ENCODE assay signal across 9 cellular contexts in the genomic region with DNA sequence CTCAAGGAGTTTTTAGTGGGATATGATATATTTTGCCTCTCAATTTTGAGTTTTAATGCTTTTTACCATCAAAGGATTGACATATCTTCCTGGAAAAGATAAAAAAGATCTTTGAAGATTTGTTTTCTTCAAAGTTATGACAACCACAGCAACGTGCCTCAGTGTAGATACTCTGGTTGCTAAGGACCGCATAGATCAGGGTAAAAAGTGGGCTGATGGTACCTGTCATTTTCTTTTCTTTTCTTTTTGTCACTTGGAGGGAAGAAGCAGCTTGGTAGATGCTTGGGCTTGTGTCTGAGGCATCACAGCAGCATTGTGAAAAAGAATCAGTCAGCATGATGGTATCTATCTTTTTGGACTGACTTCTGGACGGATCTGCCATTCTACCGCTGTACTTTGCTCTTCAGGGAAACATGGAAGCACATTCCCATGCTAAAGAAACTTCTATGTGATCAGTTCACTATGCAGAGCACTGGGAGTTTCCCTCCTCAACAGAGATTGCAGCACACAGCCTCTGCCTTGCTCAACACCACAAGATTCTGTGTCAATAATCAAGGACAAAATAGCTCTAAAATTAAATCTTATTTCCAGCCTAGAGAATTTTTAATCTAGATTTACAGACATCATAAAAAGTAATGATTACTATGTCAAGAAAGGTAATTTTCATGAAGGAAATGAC. TPM values are rescaled to one million over a fixed set of nuclear protein-coding genes. Genes with fewer than 3 reads are reported as not detected.
DNase-seq lines count a peak whose midpoint lies in the region; ATAC-seq and FAIRE-seq lines count a peak whose summit lies in the region.
"Had no signal": no experiment of that assay in that cellular context is flagged by ENCODE, and none has a peak within 500 bp of the region (broad histone marks: within the 10 kb centered on the region; RNA-seq: fewer than 3 reads in every experiment).

No MANE protein-coding gene starts in this region.

- H3K9me3 Mint-ChIP-seq in activated naive CD4-positive, alpha-beta T cell treated with anti-CD3 and anti-CD28 coated beads for 36 hours = no peaks in the 10 kb centered on the region
- H3K9me3 Mint-ChIP-seq in activated naive CD4-positive, alpha-beta T cell treated with anti-CD3 and anti-CD28 coated beads, Interleukin-2, amount 10 ng/mL, durations not matched to agents 7 days and 5 days = peaks cover 2% of the 10 kb centered on the region

- peaks cover 37% of the 10 kb centered on the region for H3K4me1 Mint-ChIP-seq in activated naive CD4-positive, alpha-beta T cell treated with anti-CD3 and anti-CD28 coated beads for 36 hours (ENCODE audit: low read depth)
- H3K4me1 Mint-ChIP-seq in activated naive CD4-positive, alpha-beta T cell treated with anti-CD3 and anti-CD28 coated beads, Interleukin-2, amount 10 ng/mL, durations not matched to agents 7 days and 5 days = peaks cover 42% of the 10 kb centered on the region

- no peak for FAIRE-seq in frontal cortex (lab: Jason Lieb, UNC)

- CTCF ChIA-PET in activated naive CD4-positive, alpha-beta T cell treated with anti-CD3 and anti-CD28 coated beads for 36 hours (lab: Charles Lee) = no interaction called here
- CTCF ChIA-PET in activated naive CD4-positive, alpha-beta T cell treated with anti-CD3 and anti-CD28 coated beads, Interleukin-2, amount 10 ng/mL, durations not matched to agents 7 days and 5 days (lab: Charles Lee) = interaction anchor here (0.8 to 1.2 kb wide), 3 partner anchors 9 to 20 kb away, joined by 3 to 4 read pairs (median 4); no protein-coding TSS in a partner anchor

- no peaks in the 10 kb centered on the region for H3K36me3 Mint-ChIP-seq in activated naive CD4-positive, alpha-beta T cell treated with anti-CD3 and anti-CD28 coated beads for 36 hours (ENCODE audit: low read depth)
- H3K36me3 Mint-ChIP-seq in activated naive CD4-positive, alpha-beta T cell treated with anti-CD3 and anti-CD28 coated beads, Interleukin-2, amount 10 ng/mL, durations not matched to agents 7 days and 5 days = peaks cover 3% of the 10 kb centered on the region

- H3K4me3 Mint-ChIP-seq in activated naive CD4-positive, alpha-beta T cell treated with anti-CD3 and anti-CD28 coated beads for 36 hours = no peak overlapping the region
- H3K4me3 Mint-ChIP-seq in activated naive CD4-positive, alpha-beta T cell treated with anti-CD3 and anti-CD28 coated beads, Interleukin-2, amount 10 ng/mL, durations not matched to agents 7 days and 5 days = no peak overlapping the region

- H3K27me3 Mint-ChIP-seq in activated naive CD4-positive, alpha-beta T cell treated with anti-CD3 and anti-CD28 coated beads for 36 hours (ENCODE audit: low read depth) = no peaks in the 10 kb centered on the region
- H3K27me3 Mint-ChIP-seq in activated naive CD4-positive, alpha-beta T cell treated with anti-CD3 and anti-CD28 coated beads, Interleukin-2, amount 10 ng/mL, durations not matched to agents 7 days and 5 days = no peaks in the 10 kb centered on the region

- peak; percentile 90 for ATAC-seq in left colon
- ATAC-seq in HG03460 (IDR thresholded peaks at IDR 0.05; ENCODE audit: unreplicated experiment) = no peak

- H3K27ac Mint-ChIP-seq in activated naive CD4-positive, alpha-beta T cell treated with anti-CD3 and anti-CD28 coated beads for 36 hours = peak overlapping the region; percentile 4
- no peak overlapping the region for H3K27ac Mint-ChIP-seq in activated naive CD4-positive, alpha-beta T cell treated with anti-CD3 and anti-CD28 coated beads, Interleukin-2, amount 10 ng/mL, durations not matched to agents 7 days and 5 days

- DNase-seq in activated naive CD4-positive, alpha-beta T cell treated with anti-CD3 and anti-CD28 coated beads for 36 hours = no peak
- no peak for DNase-seq in activated naive CD4-positive, alpha-beta T cell treated with anti-CD3 and anti-CD28 coated beads, Interleukin-2, amount 10 ng/mL, durations not matched to agents 7 days and 5 days
- DNase-seq in amniotic epithelial cell (ENCODE audit: low read depth) = peak; percentile 86
- DNase-seq in left colon = peak; percentile 31 to 62
- DNase-seq in ureter (ENCODE audit: low spot score) = peak; percentile 49
- DNase-seq in frontal cortex (ENCODE audit: low spot score in 2 of 2) = no peak
- no peak for DNase-seq in RKO (ENCODE audit: low spot score)
- DNase-seq: stimulated activated CD4-positive, alpha-beta T cell treated with anti-CD3 and anti-CD28 coated beads, Interleukin-4, amount 100 ng/mL, for 4 hours had no signal

- intact Hi-C loops in activated naive CD4-positive, alpha-beta T cell treated with anti-CD3 and anti-CD28 coated beads for 36 hours (cut with micrococcal nuclease) = loop anchor here (1.0 to 10.0 kb wide), 5 partner anchors 19 to 1558 kb away; partner anchors contain the start of gene RPS12
- intact Hi-C loops in left colon (cut with DNase I, micrococcal nuclease) = no loop called here

RNA-seq across cellular contexts. Expression of gene SGK1, which starts 54.8 kb away (rescaled TPM):
- total RNA-seq in activated naive CD4-positive, alpha-beta T cell treated with anti-CD3 and anti-CD28 coated beads for 36 hours = 100 to 1,000 TPM; 202 to 208 TPM
- total RNA-seq in left colon = 100 to 1,000 TPM in 1 of 2 donors, 10 to 100 TPM in 1; 63.5 to 728 TPM
- total RNA-seq in ureter = 46.3 TPM
- total RNA-seq in frontal cortex = 54.6 TPM

Comparison
In these comparisons a context has a peak if more than half of its experiments do, and no peak if none do; other contexts are left out.
1. DNase-seq: peak in amniotic epithelial cell (single experiment), left colon (2 of 2) and ureter (single experiment); none in activated naive CD4-positive, alpha-beta T cell treated with anti-CD3 and anti-CD28 coated beads for 36 hours (single experiment), activated naive CD4-positive, alpha-beta T cell treated with anti-CD3 and anti-CD28 coated beads, Interleukin-2, amount 10 ng/mL, durations not matched to agents 7 days and 5 days (single experiment), frontal cortex (0 of 2) and RKO (single experiment).